ENCODE assay signal across 22 cellular contexts in the genomic region with DNA sequence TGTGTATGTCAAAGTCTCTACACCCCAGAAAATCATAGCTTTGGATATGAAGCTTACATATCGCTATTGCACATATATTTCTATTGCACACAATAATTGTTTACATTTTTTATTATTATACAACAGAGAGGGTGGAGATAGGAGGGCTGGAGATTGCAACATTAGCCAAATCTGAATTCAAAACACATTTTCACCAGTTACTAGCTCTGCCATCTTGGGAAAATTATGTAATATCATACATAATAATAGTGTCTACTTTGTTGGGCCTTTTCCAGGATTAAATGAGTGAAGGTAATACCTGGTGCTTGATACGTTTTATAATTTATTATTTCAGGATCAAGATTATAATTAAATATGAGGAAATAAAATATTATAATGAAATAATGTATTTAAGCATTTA.
A peak's percentile ranks its signal among the peaks of the same experiment; 100 is the strongest.
DNase-seq lines count a peak whose midpoint lies in the region; ATAC-seq, FAIRE-seq and TF ChIP-seq lines count a peak whose summit lies in the region.
"Had no signal": no experiment of that assay in that cellular context is flagged by ENCODE, and none has a peak within 500 bp of the region (broad histone marks: within the 10 kb centered on the region; RNA-seq: fewer than 3 reads in every experiment).

No MANE protein-coding gene starts in this region.

- no TSS peak for BruUV-seq in MCF 10A (replicated peaks; lab: Mats Ljungman, UMichigan)
- no TSS peak for BruUV-seq in mammary epithelial cell (replicated peaks; lab: Mats Ljungman, UMichigan)

- H3K9me3 ChIP-seq in mammary epithelial cell (replicated peaks; ENCODE audit: insufficient read depth, low read length) (no peaks in the 10 kb centered on the region), SK-N-MC (ENCODE audit: low read depth, low read length) (no peaks in the 10 kb centered on the region)
- H3K9me3 ChIP-seq: BE2C, HAP-1 had no signal

- no peaks in the 10 kb centered on the region for H3K36me3 ChIP-seq in mammary epithelial cell (ENCODE audit: insufficient read depth, low read length)
- no peaks in the 10 kb centered on the region for H3K36me3 ChIP-seq in SK-N-MC (ENCODE audit: insufficient read depth, low read length)
- H3K36me3 ChIP-seq: BE2C, HAP-1 had no signal

- POLR2A ChIA-PET in MCF 10A (lab: Yijun Ruan, JAX): no interaction called here

- DNase-seq in MCF 10A (ENCODE audit: unreplicated experiment): peak; percentile 5
- DNase-seq in mammary epithelial cell: no peak
- DNase-seq in SK-N-MC (ENCODE audit: low read depth, low spot score): peak; percentile 16
- peak; percentile 59 for DNase-seq in fibroblast of gingiva (ENCODE audit: low read depth)
- DNase-seq in fibroblast of villous mesenchyme (ENCODE audit: low read depth): peak; percentile 54
- no peak for DNase-seq in activated T-cell treated with anti-CD3 and anti-CD28 coated beads, Interleukin-2, amount 50 U/mL, for 24 hours
- DNase-seq in RCC 7860 (ENCODE audit: low spot score): no peak
- DNase-seq in activated CD8-positive, alpha-beta memory T cell treated with anti-CD3 and anti-CD28 coated beads, Interleukin-2, amount 10 ng/mL, durations not matched to agents 7 days and 5 days: no peak
- DNase-seq: BE2C; CD4-positive, alpha-beta memory T cell; COR-L47; DMS153; DMS79 treated with DMSO at 0.1 percent for 48 hours; EL had no signal

- dilution Hi-C loops in mammary epithelial cell (cut with HindIII; ENCODE audit: low sequenced_read_pairs): no loop called here

- CTCF ChIA-PET in MCF 10A (lab: Yijun Ruan, JAX): interaction anchor here (0.7 to 0.8 kb wide), 2 partner anchors 32 to 1146 kb away, joined by 3 read pairs; no protein-coding TSS in a partner anchor
- CTCF ChIA-PET in mammary epithelial cell (lab: Charles Lee; ENCODE audit: low non-redundant PET): no interaction called here
- CTCF ChIA-PET in activated CD8-positive, alpha-beta memory T cell treated with anti-CD3 and anti-CD28 coated beads, Interleukin-2, amount 10 ng/mL, durations not matched to agents 7 days and 5 days (lab: Charles Lee): interaction anchor here (0.9 kb wide), 1 partner anchor 11 kb away, joined by 3 read pairs; no protein-coding TSS in a partner anchor

- no peaks in the 10 kb centered on the region for H3K79me2 ChIP-seq in mammary epithelial cell (ENCODE audit: insufficient read depth, low read length)

- no peak for FAIRE-seq in RCC 7860 (lab: Jason Lieb, UNC)
- FAIRE-seq: D721Med, G401.6, GM19239, H1 had no signal

- no peaks in the 10 kb centered on the region for H3K9me3 Mint-ChIP-seq in MCF 10A (ENCODE audit: unreplicated experiment)
- peaks cover 6% of the 10 kb centered on the region for H3K9me3 Mint-ChIP-seq in activated T-cell treated with anti-CD3 and anti-CD28 coated beads, Interleukin-2, amount 50 U/mL, for 24 hours
- no peaks in the 10 kb centered on the region for H3K9me3 Mint-ChIP-seq in activated CD8-positive, alpha-beta memory T cell treated with anti-CD3 and anti-CD28 coated beads, Interleukin-2, amount 10 ng/mL, durations not matched to agents 7 days and 5 days (ENCODE audit: low read depth)

- no peak overlapping the region for H2AFZ ChIP-seq in mammary epithelial cell (ENCODE audit: low read depth, low read length)

- WGBS in mammary epithelial cell (ENCODE audit: low coverage, missing lambda C conversion rate): 87% methylated on average over 2 of the region's 2 CpGs

- no peaks in the 10 kb centered on the region for H3K4me1 Mint-ChIP-seq in MCF 10A (ENCODE audit: insufficient read depth, unreplicated experiment)
- H3K4me1 Mint-ChIP-seq in activated T-cell treated with anti-CD3 and anti-CD28 coated beads, Interleukin-2, amount 50 U/mL, for 24 hours (ENCODE audit: low read depth): no peaks in the 10 kb centered on the region
- H3K4me1 Mint-ChIP-seq in activated CD8-positive, alpha-beta memory T cell treated with anti-CD3 and anti-CD28 coated beads, Interleukin-2, amount 10 ng/mL, durations not matched to agents 7 days and 5 days: no peaks in the 10 kb centered on the region
- H3K4me1 Mint-ChIP-seq: CD4-positive, alpha-beta memory T cell had no signal

- no peak for ATAC-seq in activated CD8-positive, alpha-beta memory T cell treated with anti-CD3 and anti-CD28 coated beads, Interleukin-2, amount 10 ng/mL, durations not matched to agents 7 days and 5 days

- H3K4me2 ChIP-seq in mammary epithelial cell (ENCODE audit: insufficient read depth, low read depth, low read length): no peak overlapping the region

- no peak overlapping the region for H3K27ac Mint-ChIP-seq in MCF 10A (ENCODE audit: low read depth, unreplicated experiment)
- no peak overlapping the region for H3K27ac Mint-ChIP-seq in activated T-cell treated with anti-CD3 and anti-CD28 coated beads, Interleukin-2, amount 50 U/mL, for 24 hours
- no peak overlapping the region for H3K27ac Mint-ChIP-seq in activated CD8-positive, alpha-beta memory T cell treated with anti-CD3 and anti-CD28 coated beads, Interleukin-2, amount 10 ng/mL, durations not matched to agents 7 days and 5 days
- H3K27ac Mint-ChIP-seq: CD4-positive, alpha-beta memory T cell had no signal

- intact Hi-C loops in MCF 10A (cut with micrococcal nuclease) (no loop called here), mammary epithelial cell (cut with micrococcal nuclease) (no loop called here)

- no peaks in the 10 kb centered on the region for H3K4me1 ChIP-seq in mammary epithelial cell (ENCODE audit: insufficient read depth, low read length)
- H3K4me1 ChIP-seq: HAP-1 had no signal

- H3K4me3 ChIP-seq in mammary epithelial cell (replicated peaks in 1 of 3; ENCODE audit: insufficient read depth in 1 of 3, low read depth in 2 of 3, low read length in 3 of 3): no peak overlapping the region
- no peak overlapping the region for H3K4me3 ChIP-seq in SK-N-MC
- H3K4me3 ChIP-seq in fibroblast of villous mesenchyme (ENCODE audit: low read depth, low read length): no peak overlapping the region
- H3K4me3 ChIP-seq: HAP-1 had no signal

- no peaks in the 10 kb centered on the region for H3K27me3 Mint-ChIP-seq in MCF 10A (ENCODE audit: insufficient read depth, unreplicated experiment)
- no peaks in the 10 kb centered on the region for H3K27me3 Mint-ChIP-seq in activated T-cell treated with anti-CD3 and anti-CD28 coated beads, Interleukin-2, amount 50 U/mL, for 24 hours
- H3K27me3 Mint-ChIP-seq in activated CD8-positive, alpha-beta memory T cell treated with anti-CD3 and anti-CD28 coated beads, Interleukin-2, amount 10 ng/mL, durations not matched to agents 7 days and 5 days: no peaks in the 10 kb centered on the region
- H3K27me3 Mint-ChIP-seq: CD4-positive, alpha-beta memory T cell had no signal

- TF ChIP-seq CTCF in MCF 10A (IDR thresholded peaks at IDR 0.05; ENCODE audit: unreplicated experiment) (no peak), mammary epithelial cell (conservative IDR thresholded peaks at IDR 0.05 in 1 of 2, IDR thresholded peaks at IDR 0.05 in 1 of 2; ENCODE audit: extremely low read depth in 1 of 2, insufficient read depth in 1 of 2, low read depth in 1 of 2, low read length in 2 of 2) (no peak), fibroblast of villous mesenchyme (IDR thresholded peaks at IDR 0.05; ENCODE audit: insufficient read depth, low read depth, low read length) (no peak)

- H3K27ac ChIP-seq in mammary epithelial cell (ENCODE audit: insufficient read depth, low read depth, low read length) (no peak overlapping the region), SK-N-MC (no peak overlapping the region)
- H3K27ac ChIP-seq: 22Rv1, C4-2B, HL-60 had no signal

- in situ Hi-C loops in mammary epithelial cell (cut with MboI; ENCODE audit: low sequenced_read_pairs in 2 of 2): no loop called here

- H4K20me1 ChIP-seq in mammary epithelial cell (ENCODE audit: insufficient read depth, low read length): no peaks in the 10 kb centered on the region

- H3K4me3 Mint-ChIP-seq in MCF 10A (ENCODE audit: unreplicated experiment): no peak overlapping the region
- no peak overlapping the region for H3K4me3 Mint-ChIP-seq in activated T-cell treated with anti-CD3 and anti-CD28 coated beads, Interleukin-2, amount 50 U/mL, for 24 hours
- H3K4me3 Mint-ChIP-seq in activated CD8-positive, alpha-beta memory T cell treated with anti-CD3 and anti-CD28 coated beads, Interleukin-2, amount 10 ng/mL, durations not matched to agents 7 days and 5 days: no peak overlapping the region
- H3K4me3 Mint-ChIP-seq: CD4-positive, alpha-beta memory T cell had no signal

- H3K9ac ChIP-seq in mammary epithelial cell (ENCODE audit: insufficient read depth, low read length) (no peak overlapping the region), SK-N-MC (ENCODE audit: insufficient read length) (no peak overlapping the region)

- no peaks in the 10 kb centered on the region for H3K27me3 ChIP-seq in mammary epithelial cell (ENCODE audit: insufficient read depth, low read length)
- H3K27me3 ChIP-seq: BE2C had no signal

- H3K36me3 Mint-ChIP-seq in MCF 10A (ENCODE audit: insufficient read depth, unreplicated experiment): no peaks in the 10 kb centered on the region
- no peaks in the 10 kb centered on the region for H3K36me3 Mint-ChIP-seq in activated T-cell treated with anti-CD3 and anti-CD28 coated beads, Interleukin-2, amount 50 U/mL, for 24 hours (ENCODE audit: low read depth)
- H3K36me3 Mint-ChIP-seq in activated CD8-positive, alpha-beta memory T cell treated with anti-CD3 and anti-CD28 coated beads, Interleukin-2, amount 10 ng/mL, durations not matched to agents 7 days and 5 days: no peaks in the 10 kb centered on the region
- H3K36me3 Mint-ChIP-seq: CD4-positive, alpha-beta memory T cell had no signal

Comparison
In these comparisons a context has a peak if more than half of its experiments do, and no peak if none do; other contexts are left out.
1. DNase-seq: peak in MCF 10A (single experiment), SK-N-MC (single experiment), fibroblast of gingiva (single experiment) and fibroblast of villous mesenchyme (single experiment); none in mammary epithelial cell (single experiment), activated T-cell treated with anti-CD3 and anti-CD28 coated beads, Interleukin-2, amount 50 U/mL, for 24 hours (single experiment), RCC 7860 (single experiment) and activated CD8-positive, alpha-beta memory T cell treated with anti-CD3 and anti-CD28 coated beads, Interleukin-2, amount 10 ng/mL, durations not matched to agents 7 days and 5 days (single experiment).